ENCODE assay signal across 16 cellular contexts in genomic region chr22:20026996-20027601, GRCh38. TPM values are rescaled to one million over a fixed set of nuclear protein-coding genes. Genes with fewer than 3 reads are reported as not detected.
DNase-seq lines count a peak whose midpoint lies in the region; ATAC-seq and TF ChIP-seq lines count a peak whose summit lies in the region.
"Had no signal": no experiment of that assay in that cellular context is flagged by ENCODE, and none has a peak within 500 bp of the region (broad histone marks: within the 10 kb centered on the region; RNA-seq: fewer than 3 reads in every experiment).

No MANE protein-coding gene starts in this region.

- no peak for TF ChIP-seq RAD21 in HCT116 (IDR thresholded peaks at IDR 0.05; ENCODE audit: low read depth)

- TF ChIP-seq POLR2A in HCT116 (IDR thresholded peaks at IDR 0.05; ENCODE audit: borderline replicate concordance, extremely low read depth, insufficient read depth, insufficient read length) (no peak), spleen (IDR thresholded peaks at IDR 0.05) (no peak)

- H3K9me3 ChIP-seq in BLaER1 (no peaks in the 10 kb centered on the region), HCT116 (ENCODE audit: control insufficient read depth in 1 of 2, insufficient read depth in 1 of 2, low read depth in 1 of 2, low read length in 2 of 2) (no peaks in the 10 kb centered on the region), spleen (no peaks in the 10 kb centered on the region)
- H3K9me3 ChIP-seq: SK-N-SH had no signal

- no peaks in the 10 kb centered on the region for H3K36me3 Mint-ChIP-seq in chondrocyte (ENCODE audit: low read depth)

- peak overlapping the region; percentile 2; the same call in 1 of the 2 replicates for H3K4me2 ChIP-seq in BLaER1
- no peak overlapping the region for H3K4me2 ChIP-seq in HCT116 (ENCODE audit: low read length)
- H3K4me2 ChIP-seq: SK-N-SH had no signal

- H3K4me3 Mint-ChIP-seq in chondrocyte (ENCODE audit: unreplicated experiment) = no peak overlapping the region

- H4K20me1 ChIP-seq in BLaER1 = peaks cover 39% of the 10 kb centered on the region
- H4K20me1 ChIP-seq in HCT116 (ENCODE audit: insufficient read depth) = no peaks in the 10 kb centered on the region

- no peaks in the 10 kb centered on the region for H3K27me3 Mint-ChIP-seq in chondrocyte (ENCODE audit: low read depth)
- H3K27me3 Mint-ChIP-seq: CD8-positive, alpha-beta memory T cell had no signal

- peaks cover 8% of the 10 kb centered on the region for H3K4me1 Mint-ChIP-seq in chondrocyte (ENCODE audit: low read depth)

- H3K27me3 ChIP-seq in BLaER1 = no peaks in the 10 kb centered on the region
- H3K27me3 ChIP-seq in HCT116 (ENCODE audit: insufficient read depth, low read length) = no peaks in the 10 kb centered on the region
- no peaks in the 10 kb centered on the region for H3K27me3 ChIP-seq in spleen (replicated peaks in 1 of 7)

- no peak for TF ChIP-seq CTCF in HCT116 (IDR thresholded peaks at IDR 0.05 in 2 of 3, conservative IDR thresholded peaks at IDR 0.05 in 1 of 3; ENCODE audit: borderline replicate concordance in 1 of 3, insufficient read depth in 1 of 3, low read depth in 2 of 3, low read length in 2 of 3)
- no peak for TF ChIP-seq CTCF in chondrocyte (IDR thresholded peaks at IDR 0.05)
- TF ChIP-seq CTCF in spleen (IDR thresholded peaks at IDR 0.05 in 8 of 11, conservative IDR thresholded peaks at IDR 0.05 in 3 of 11) = no peak

- H3K27ac Mint-ChIP-seq in chondrocyte (ENCODE audit: unreplicated experiment) = no peak overlapping the region

- H3K27ac ChIP-seq in BLaER1 (no peak overlapping the region), HCT116 (ENCODE audit: low read depth, low read length) (no peak overlapping the region), spleen (no peak overlapping the region)
- H3K27ac ChIP-seq: HL-60 had no signal

- CTCF ChIA-PET in HCT116 (lab: Charles Lee) = interaction anchor here (0.6 kb wide), 1 partner anchor 71 kb away, joined by 3 read pairs; no protein-coding TSS in a partner anchor

- H3K9me2 ChIP-seq in HCT116 (ENCODE audit: insufficient read depth) = no peaks in the 10 kb centered on the region
- H3K9me2 ChIP-seq: SK-N-SH had no signal

- peaks cover 19% of the 10 kb centered on the region; the same call in 1 of the 2 replicates for H3K79me2 ChIP-seq in HCT116 (ENCODE audit: insufficient read depth, low read length)

- H3K9ac ChIP-seq in BLaER1 (no peak overlapping the region), HCT116 (ENCODE audit: low read length) (no peak overlapping the region)
- H3K9ac ChIP-seq: SK-N-SH had no signal

- intact Hi-C loops in HCT116 (cut with micrococcal nuclease) = no loop called here
- intact Hi-C loops in spleen (cut with DNase I; ENCODE audit: low total_unique reads) = no loop called here

- H3K36me3 ChIP-seq in BLaER1 = 0 out of 2 replicates have a peak, but pooled peaks cover 16% of the 10 kb centered on the region
- H3K36me3 ChIP-seq in HCT116 (ENCODE audit: control insufficient read depth in 1 of 2, insufficient read depth in 2 of 2, low read length in 2 of 2) = no peaks in the 10 kb centered on the region
- peaks cover 0 to 51% (median 0%) of the 10 kb centered on the region in 6 donors for H3K36me3 ChIP-seq in spleen

- BruUV-seq in HCT116 (replicated peaks; lab: Mats Ljungman, UMichigan) = no TSS peak

- no peak overlapping the region for H2AFZ ChIP-seq in HCT116 (ENCODE audit: low read depth, low read length, poor library complexity, severe bottlenecking)

- DNase-seq in HCT116 (ENCODE audit: low read depth, low spot score) (no peak), chondrocyte (ENCODE audit: low spot score) (peak; percentile 63), spleen (peak; percentile 55), SKM-1 (lab: John Stamatoyannopoulos, UW; ENCODE audit: unreplicated experiment) (no peak), cortex of kidney (lab: John Stamatoyannopoulos, UW) (no peak)
- no peak for DNase-seq in stimulated activated CD4-positive, alpha-beta T cell treated with anti-CD3 and anti-CD28 coated beads, Interleukin-12 subunit alpha, Interleukin-12 subunit beta, amount 100 ng/mL, for 4 hours
- DNase-seq: DMS79, KG1, NCI-H1436, NCI-H2029 treated with DMSO at 0.1 percent for 48 hours, NCI-H510A, NCI-H774, SK-N-SH had no signal

- WGBS in spleen, 5 donors = 78 to 85% (median 81%) methylated on average over 12 of the region's 12 CpGs

- POLR2A ChIA-PET in HCT116 (lab: Charles Lee) = no interaction called here

- no peaks in the 10 kb centered on the region for H3K9me3 Mint-ChIP-seq in chondrocyte (ENCODE audit: low read depth)
- H3K9me3 Mint-ChIP-seq: CD8-positive, alpha-beta memory T cell had no signal

- H3K4me1 ChIP-seq in BLaER1 (peaks cover 100% of the 10 kb centered on the region), HCT116 (ENCODE audit: control insufficient read depth in 1 of 2, insufficient read depth in 2 of 2, low read length in 2 of 2) (peaks cover 1 to 12% of the 10 kb centered on the region in 2 experiments; a peak in 3 of 4 replicates), spleen (peaks cover 12 to 87% (median 60%) of the 10 kb centered on the region in 6 donors)

- no peak for ATAC-seq in HCT116

- H3K4me3 ChIP-seq in BLaER1 (no peak overlapping the region), HCT116 (replicated peaks in 1 of 2; ENCODE audit: low read depth in 1 of 2, low read length in 2 of 2) (no peak overlapping the region), spleen (no peak overlapping the region)

- RAD21 ChIA-PET in HCT116 (lab: Charles Lee; ENCODE audit: low non-redundant PET in 1 of 2, low total read pairs in 2 of 2, uncharacterized antibody in 2 of 2, unreplicated experiment in 2 of 2) = no interaction called here

TF ChIP-seq in HCT116, 20 proteins besides CTCF, POLR2A, EP300 and RAD21:
- no peak for TF ChIP-seq EGR1 (IDR thresholded peaks at IDR 0.05; ENCODE audit: low read depth)
- TF ChIP-seq, protein P1, sequence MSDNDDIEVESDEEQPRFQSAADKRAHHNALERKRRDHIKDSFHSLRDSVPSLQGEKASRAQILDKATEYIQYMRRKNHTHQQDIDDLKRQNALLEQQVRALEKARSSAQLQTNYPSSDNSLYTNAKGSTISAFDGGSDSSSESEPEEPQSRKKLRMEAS (IDR thresholded peaks at IDR 0.05) = peak; percentile 33; the same call in 1 of the 2 replicates

RNA-seq across cellular contexts. Expression of gene TANGO2, which starts 6.2 kb away (rescaled TPM):
- total RNA-seq in HCT116 (2021; ENCODE audit: unreplicated experiment) (17.0 TPM), chondrocyte (21.7 to 30.4 TPM (median 30.1 TPM) in 3 replicates), spleen (10 to 100 TPM; 35.9 to 72.2 (median 57.2) TPM)
- polyA plus RNA-seq in HCT116 (2012) = 14.7 and 15.6 TPM in 2 replicates
- polyA plus RNA-seq in spleen = 10 to 100 TPM; 18.7 to 30.9 (median 21.6) TPM

RNA-seq across cellular contexts. Expression of gene ARVCF, which starts 10.5 kb away (rescaled TPM):
- total RNA-seq in HCT116 (2021; ENCODE audit: unreplicated experiment) (42.8 TPM), chondrocyte (15.2 to 24.2 TPM (median 21.5 TPM) in 3 replicates), spleen (10 to 100 TPM; 18.1 to 96.7 (median 29.5) TPM)
- 31.1 and 33.4 TPM in 2 replicates for polyA plus RNA-seq in HCT116 (2012)
- 10 to 100 TPM in 2 of 3 donors, 1 to 10 TPM in 1; 9.4 to 42.5 (median 10.4) TPM for polyA plus RNA-seq in spleen

RNA-seq across cellular contexts. Expression of gene DGCR8, which starts 52.9 kb away (rescaled TPM):
- total RNA-seq in HCT116 (2021; ENCODE audit: unreplicated experiment) (43.8 TPM), chondrocyte (30.2 to 38.1 TPM (median 32.5 TPM) in 3 replicates), spleen (10 to 100 TPM; 25.1 to 62.7 (median 36.1) TPM)
- 24.2 and 25.3 TPM in 2 replicates for polyA plus RNA-seq in HCT116 (2012)
- polyA plus RNA-seq in spleen = 10 to 100 TPM in 2 of 3 donors, 1 to 10 TPM in 1; 7.8 to 17.1 (median 14.3) TPM

Comparison
In these comparisons a context has a peak if more than half of its experiments do, and no peak if none do; other contexts are left out.
1. DNase-seq: peak in chondrocyte (single experiment) and spleen (single experiment); none in HCT116 (single experiment), stimulated activated CD4-positive, alpha-beta T cell treated with anti-CD3 and anti-CD28 coated beads, Interleukin-12 subunit alpha, Interleukin-12 subunit beta, amount 100 ng/mL, for 4 hours (single experiment), SKM-1 (single experiment) and cortex of kidney (single experiment).